8 cellular contexts compared by ENCODE assay signal in genomic region chr14:24212924-24213865, GRCh38. TPM values are rescaled to one million over a fixed set of nuclear protein-coding genes. Genes with fewer than 3 reads are reported as not detected.
DNase-seq lines count a peak whose midpoint lies in the region; ATAC-seq and TF ChIP-seq lines count a peak whose summit lies in the region.

CHMP4A (minus strand) TSS chr14:24213488; CDS start chr14:24213439, 49 bp downstream.

- ATAC-seq in HG02885 (IDR thresholded peaks at IDR 0.05; ENCODE audit: poor library complexity, unreplicated experiment) (peak; percentile 84), T-helper 17 cell (peak; percentile 79)

- DNase-seq in NCI-H1694 treated with DMSO at 0.1 percent for 48 hours (lab: John Stamatoyannopoulos, UW) (peak; percentile 95), T-helper 17 cell (peak; percentile 90 to 93 (median 91)), amygdala (lab: John Stamatoyannopoulos, UW) (peak; percentile 55 to 95 (median 87)), left ventricle myocardium inferior (peak; percentile 97), progenitor cell of endocrine pancreas (ENCODE audit: low spot score, unreplicated experiment) (peak; percentile 89), ureter (ENCODE audit: low spot score) (peak; percentile 98)

- H3K27ac ChIP-seq in left ventricle myocardium inferior (replicated peaks) = peak within 1 kb of the TSS; percentile 97

- intact Hi-C loops in left ventricle myocardium inferior (cut with micrococcal nuclease) = no loop called here

- H3K36me3 Mint-ChIP-seq in T-helper 17 cell (ENCODE audit: low read depth) = peaks cover 9% of the 10 kb centered on the region
- peaks cover 9% of the 10 kb centered on the region for H3K36me3 Mint-ChIP-seq in progenitor cell of endocrine pancreas (ENCODE audit: insufficient read depth)

- H3K27me3 ChIP-seq in left ventricle myocardium inferior (ENCODE audit: low read depth) = no peaks in the 10 kb centered on the region

- H3K4me1 Mint-ChIP-seq in T-helper 17 cell (peaks cover 37% of the 10 kb centered on the region), progenitor cell of endocrine pancreas (ENCODE audit: low read depth) (peaks cover 22% of the 10 kb centered on the region)

- peaks cover 43% of the 10 kb centered on the region for H3K4me1 ChIP-seq in left ventricle myocardium inferior

- H3K4me3 Mint-ChIP-seq in T-helper 17 cell (peak within 1 kb of the TSS; percentile 97), progenitor cell of endocrine pancreas (ENCODE audit: low read depth) (peak within 1 kb of the TSS; percentile 92)

- no peaks in the 10 kb centered on the region for H3K9me3 ChIP-seq in T-helper 17 cell (ENCODE audit: control insufficient read depth, low read length, poor library complexity, severe bottlenecking)
- no peaks in the 10 kb centered on the region for H3K9me3 ChIP-seq in left ventricle myocardium inferior (replicated peaks)

- H3K36me3 ChIP-seq in left ventricle myocardium inferior = peaks cover 42% of the 10 kb centered on the region

- TF ChIP-seq POLR2A in GM15510 (IDR thresholded peaks at IDR 0.05; ENCODE audit: borderline replicate concordance, extremely low read depth, insufficient read length) = peak; percentile 92

- no peaks in the 10 kb centered on the region for H3K27me3 Mint-ChIP-seq in T-helper 17 cell
- no peaks in the 10 kb centered on the region for H3K27me3 Mint-ChIP-seq in progenitor cell of endocrine pancreas

- TF ChIP-seq CTCF in left ventricle myocardium inferior (IDR thresholded peaks at IDR 0.05; ENCODE audit: borderline replicate concordance) = peak; percentile 42
- TF ChIP-seq CTCF in progenitor cell of endocrine pancreas (IDR thresholded peaks at IDR 0.05; ENCODE audit: unreplicated experiment) = peak; percentile 15

- peak within 1 kb of the TSS; percentile 86 for H3K4me3 ChIP-seq in left ventricle myocardium inferior

- H3K9me3 Mint-ChIP-seq in progenitor cell of endocrine pancreas (ENCODE audit: low read depth) = no peaks in the 10 kb centered on the region

- peak within 1 kb of the TSS; percentile 97 for H3K27ac Mint-ChIP-seq in T-helper 17 cell
- H3K27ac Mint-ChIP-seq in progenitor cell of endocrine pancreas = peak within 1 kb of the TSS; percentile 97

RNA-seq across cellular contexts. Expression of gene CHMP4A, which starts in this region (rescaled TPM):
- 10 to 100 TPM; 69.9 to 77.2 TPM for total RNA-seq in T-helper 17 cell
- total RNA-seq in left ventricle myocardium inferior = 33.1 TPM
- total RNA-seq in progenitor cell of endocrine pancreas = 53.7 and 54.3 TPM in 2 replicates
- total RNA-seq in ureter = 58.6 TPM

Comparison
In these comparisons a context has a peak if more than half of its experiments do, and no peak if none do; other contexts are left out.
1. Peak in every context shown above with its lines: DNase-seq, ATAC-seq, H3K4me3 ChIP-seq and H3K27ac ChIP-seq.